1 cellular context compared by ENCODE assay signal in the genomic region with DNA sequence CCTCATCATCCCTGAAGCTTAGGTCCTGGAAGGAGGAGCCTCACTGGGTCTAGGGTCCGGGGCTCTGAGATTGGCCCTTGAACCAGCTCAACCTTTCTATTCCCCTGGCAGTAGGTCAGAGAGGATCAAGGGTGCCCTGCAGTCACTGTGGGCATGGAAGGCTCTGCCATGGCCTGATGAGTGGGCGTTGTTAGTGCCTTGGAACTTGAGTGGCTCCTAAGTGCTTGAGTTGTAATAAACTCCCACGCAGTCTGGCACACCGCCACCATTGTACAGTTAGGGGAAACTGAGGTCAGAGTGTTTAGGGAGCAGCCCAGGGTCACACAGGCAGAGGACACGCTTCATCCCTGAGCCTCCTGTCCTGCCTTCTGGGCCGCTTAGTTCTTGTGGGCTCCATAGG.
TF ChIP-seq lines count a peak whose summit lies in the region.

No MANE protein-coding gene starts in this region.

TF ChIP-seq in IMR-90, 13 proteins besides CTCF, POLR2A, EP300 and RAD21 (continued from another document):
- TF ChIP-seq, protein P1, sequence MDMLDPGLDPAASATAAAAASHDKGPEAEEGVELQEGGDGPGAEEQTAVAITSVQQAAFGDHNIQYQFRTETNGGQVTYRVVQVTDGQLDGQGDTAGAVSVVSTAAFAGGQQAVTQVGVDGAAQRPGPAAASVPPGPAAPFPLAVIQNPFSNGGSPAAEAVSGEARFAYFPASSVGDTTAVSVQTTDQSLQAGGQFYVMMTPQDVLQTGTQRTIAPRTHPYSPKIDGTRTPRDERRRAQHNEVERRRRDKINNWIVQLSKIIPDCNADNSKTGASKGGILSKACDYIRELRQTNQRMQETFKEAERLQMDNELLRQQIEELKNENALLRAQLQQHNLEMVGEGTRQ (IDR thresholded peaks at IDR 0.05; ENCODE audit: low read depth, low read length), result no peak
